ENCODE assay signal across 10 cellular contexts in genomic region chr9:133114886-133115603, GRCh38. TPM values are rescaled to one million over a fixed set of nuclear protein-coding genes. Genes with fewer than 3 reads are reported as not detected.
DNase-seq lines count a peak whose midpoint lies in the region; ATAC-seq, FAIRE-seq and TF ChIP-seq lines count a peak whose summit lies in the region.
"Had no signal": no experiment of that assay in that cellular context is flagged by ENCODE, and none has a peak within 500 bp of the region (broad histone marks: within the 10 kb centered on the region; RNA-seq: fewer than 3 reads in every experiment).

No MANE protein-coding gene starts in this region.

- DNase-seq in GM18507 (ENCODE audit: extremely low spot score, insufficient read length, low read depth): no peak
- DNase-seq in PC-9: no peak
- no peak for DNase-seq in esophagus squamous epithelium (lab: John Stamatoyannopoulos, UW)
- DNase-seq in activated CD4-positive, CD25-positive, alpha-beta regulatory T cell (lab: John Stamatoyannopoulos, UW): no peak
- DNase-seq in NCI-H526 treated with DMSO at 0.1 percent for 48 hours (lab: John Stamatoyannopoulos, UW): no peak
- DNase-seq: stimulated activated naive CD4-positive, alpha-beta T cell had no signal

- H3K4me2 ChIP-seq in PC-9: peak overlapping the region; percentile 23; the same call in 1 of the 2 replicates
- H3K4me2 ChIP-seq in skeletal muscle satellite cell (ENCODE audit: low read length): peak overlapping the region; percentile 22

- intact Hi-C loops in PC-9 (cut with micrococcal nuclease; ENCODE audit: unreplicated experiment): loop anchor here (1.0 kb wide), 2 partner anchors 12 to 20 kb away; no protein-coding TSS in a partner anchor
- intact Hi-C loops in esophagus squamous epithelium (cut with DNase I): no loop called here

- H3K36me3 ChIP-seq in PC-9 (ENCODE audit: low read depth) (no peaks in the 10 kb centered on the region), esophagus squamous epithelium (peaks cover 2 to 33% (median 7%) of the 10 kb centered on the region in 3 donors), skeletal muscle satellite cell (ENCODE audit: insufficient read depth, low read length) (peaks cover 3% of the 10 kb centered on the region)

- CTCF ChIA-PET in PC-9 (lab: Charles Lee): interaction anchor here (1.2 to 1.8 kb wide), 2 partner anchors 19 to 29 kb away, joined by 5 to 15 read pairs; no protein-coding TSS in a partner anchor

- peaks cover 10% of the 10 kb centered on the region; the same call in 1 of the 2 replicates for H3F3A ChIP-seq in PC-9 (ENCODE audit: insufficient read depth, low read depth)

- peak; percentile 59 for FAIRE-seq in GM18507 (lab: Jason Lieb, UNC)
- FAIRE-seq: keratinocyte had no signal

- POLR2A ChIA-PET in PC-9 (lab: Charles Lee; ENCODE audit: unreplicated experiment): interaction anchor here (0.6 to 1.0 kb wide), 4 partner anchors 14 to 611 kb away, joined by 3 to 5 read pairs (median 4); no protein-coding TSS in a partner anchor

- no peaks in the 10 kb centered on the region for H3K79me2 ChIP-seq in PC-9 (ENCODE audit: low read depth)

- WGBS in esophagus squamous epithelium, 2 donors: 73% methylated on average over 4 of the region's 19 CpGs; no CpG with 5 or more reads in 1 of the 2 donors

- H3K27me3 ChIP-seq in PC-9 (ENCODE audit: insufficient read depth, low read depth): no peaks in the 10 kb centered on the region
- no peaks in the 10 kb centered on the region for H3K27me3 ChIP-seq in esophagus squamous epithelium
- peaks cover 6% of the 10 kb centered on the region for H3K27me3 ChIP-seq in skeletal muscle satellite cell (ENCODE audit: control insufficient read depth, insufficient read depth, low read length)

- no TSS peak for BruUV-seq in PC-9 (replicated peaks; lab: Mats Ljungman, UMichigan)

- no peaks in the 10 kb centered on the region for H3K9me2 ChIP-seq in PC-9 (ENCODE audit: insufficient read depth)

- H3K4me3 ChIP-seq in PC-9: no peak overlapping the region
- peak overlapping the region in 1 of 4 donors; percentile 9 for H3K4me3 ChIP-seq in esophagus squamous epithelium
- no peak overlapping the region for H3K4me3 ChIP-seq in skeletal muscle satellite cell (ENCODE audit: low read length)

- H2AFZ ChIP-seq in PC-9: no peak overlapping the region

- H4K20me1 ChIP-seq in PC-9 (ENCODE audit: insufficient read depth): peaks cover 54% of the 10 kb centered on the region

- TF ChIP-seq CTCF in PC-9 (conservative IDR thresholded peaks at IDR 0.05) (no peak), esophagus squamous epithelium (IDR thresholded peaks at IDR 0.05) (no peak)

- H3K27ac ChIP-seq in PC-9: no peak overlapping the region
- peak overlapping the region; percentile 55 to 97 (median 95) for H3K27ac ChIP-seq in esophagus squamous epithelium

- peak overlapping the region; percentile 51 for H3K9ac ChIP-seq in skeletal muscle satellite cell (ENCODE audit: low read depth, low read length)

- H3K9me3 ChIP-seq in PC-9 (ENCODE audit: insufficient read depth, low read depth): no peaks in the 10 kb centered on the region
- H3K9me3 ChIP-seq in esophagus squamous epithelium: no peaks in the 10 kb centered on the region
- no peaks in the 10 kb centered on the region for H3K9me3 ChIP-seq in skeletal muscle satellite cell (replicated peaks; ENCODE audit: low read length)

- no peak for TF ChIP-seq POLR2A in esophagus squamous epithelium (IDR thresholded peaks at IDR 0.05)

- H3K4me1 ChIP-seq in PC-9 (replicated peaks; ENCODE audit: insufficient read depth) (peaks cover 15% of the 10 kb centered on the region), esophagus squamous epithelium (peaks cover 79 to 83% (median 81%) of the 10 kb centered on the region in 3 donors), skeletal muscle satellite cell (ENCODE audit: control insufficient read depth, insufficient read depth, low read length) (peaks cover 57% of the 10 kb centered on the region)

- ATAC-seq in GM18502 (IDR thresholded peaks at IDR 0.05; ENCODE audit: poor library complexity, unreplicated experiment) (no peak), HG03097 (IDR thresholded peaks at IDR 0.05; ENCODE audit: low FRiP score, unreplicated experiment) (no peak)

RNA-seq across cellular contexts. Expression of gene RALGDS, which starts 6.0 kb away (rescaled TPM):
- total RNA-seq in PC-9 (2021) (24.8 and 30.0 TPM in 2 replicates), esophagus squamous epithelium (10 to 100 TPM; 53.4 to 71.1 (median 55.3) TPM)
- total RNA-seq in skeletal muscle satellite cell (2012; rRNA removed): 15.0 and 18.1 TPM in 2 replicates

RNA-seq across cellular contexts. Expression of gene GBGT1, which starts 48.7 kb away (rescaled TPM):
- 1.2 and 3.0 TPM in 2 replicates for total RNA-seq in PC-9 (2021)
- total RNA-seq in esophagus squamous epithelium: 1 to 10 TPM; 3.0 to 8.8 (median 3.8) TPM
- under 0.01 and 1.3 TPM in 2 replicates for total RNA-seq in skeletal muscle satellite cell (2012; rRNA removed)

RNA-seq across cellular contexts. Expression of gene CEL, which starts 53.3 kb away (rescaled TPM):
- total RNA-seq in PC-9 (2021): 2.7 TPM in 2 replicates
- total RNA-seq in esophagus squamous epithelium: 1 to 10 TPM; 1.9 to 7.6 (median 3.5) TPM
- total RNA-seq in skeletal muscle satellite cell (2012; rRNA removed): under 0.01 and 0.25 TPM in 2 replicates
